ENCODE assay signal across 1 cellular context in genomic region chr2:23940976-23941605, GRCh38.
TF ChIP-seq lines count a peak whose summit lies in the region.

No MANE protein-coding gene starts in this region.

TF ChIP-seq in GM12878, 131 proteins besides CTCF, POLR2A, EP300 and RAD21 (continued from another document):
- no peak for TF ChIP-seq SUPT20H (IDR thresholded peaks at IDR 0.05; ENCODE audit: borderline replicate concordance, control insufficient read depth, low read depth, low read length)
- TF ChIP-seq ETV6 (conservative IDR thresholded peaks at IDR 0.05 in 1 of 2, IDR thresholded peaks at IDR 0.05 in 1 of 2; ENCODE audit: borderline replicate concordance in 1 of 2, low read depth in 1 of 2), result no peak
- 0 out of 2 replicates have a peak, but pooled peaks have one; percentile 28 for TF ChIP-seq NBN (IDR thresholded peaks at IDR 0.05)
- TF ChIP-seq YBX1 (IDR thresholded peaks at IDR 0.05), result no peak
- TF ChIP-seq NFYA (IDR thresholded peaks at IDR 0.05; ENCODE audit: borderline replicate concordance, low read depth, low read length), result no peak
- TF ChIP-seq, protein P1, sequence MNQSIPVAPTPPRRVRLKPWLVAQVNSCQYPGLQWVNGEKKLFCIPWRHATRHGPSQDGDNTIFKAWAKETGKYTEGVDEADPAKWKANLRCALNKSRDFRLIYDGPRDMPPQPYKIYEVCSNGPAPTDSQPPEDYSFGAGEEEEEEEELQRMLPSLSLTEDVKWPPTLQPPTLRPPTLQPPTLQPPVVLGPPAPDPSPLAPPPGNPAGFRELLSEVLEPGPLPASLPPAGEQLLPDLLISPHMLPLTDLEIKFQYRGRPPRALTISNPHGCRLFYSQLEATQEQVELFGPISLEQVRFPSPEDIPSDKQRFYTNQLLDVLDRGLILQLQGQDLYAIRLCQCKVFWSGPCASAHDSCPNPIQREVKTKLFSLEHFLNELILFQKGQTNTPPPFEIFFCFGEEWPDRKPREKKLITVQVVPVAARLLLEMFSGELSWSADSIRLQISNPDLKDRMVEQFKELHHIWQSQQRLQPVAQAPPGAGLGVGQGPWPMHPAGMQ (IDR thresholded peaks at IDR 0.05; ENCODE audit: borderline replicate concordance), result no peak
